Comparison of ENCODE assay signal across 15 cellular contexts in genomic region chr1:225846331-225847310, GRCh38. TPM values are rescaled to one million over a fixed set of nuclear protein-coding genes. Genes with fewer than 3 reads are reported as not detected.
DNase-seq lines count a peak whose midpoint lies in the region; ATAC-seq, FAIRE-seq and TF ChIP-seq lines count a peak whose summit lies in the region.
"Had no signal": no experiment of that assay in that cellular context is flagged by ENCODE, and none has a peak within 500 bp of the region (broad histone marks: within the 10 kb centered on the region; RNA-seq: fewer than 3 reads in every experiment).

No MANE protein-coding gene starts in this region.

- peak overlapping the region; percentile 96 for H3K27ac Mint-ChIP-seq in CD4-positive, alpha-beta T cell
- H3K27ac Mint-ChIP-seq: activated CD8-positive, alpha-beta memory T cell treated with anti-CD3 and anti-CD28 coated beads, Interleukin-2, amount 10 ng/mL, durations not matched to agents 7 days and 5 days; activated naive CD4-positive, alpha-beta T cell treated with anti-CD3 and anti-CD28 coated beads for 36 hours had no signal

- H3K36me3 ChIP-seq in KOPT-K1 (ENCODE audit: insufficient read depth, low read length) (peaks cover 19% of the 10 kb centered on the region), pancreas (peaks cover 0 to 53% (median 36%) of the 10 kb centered on the region in 3 donors)

- H3K27ac ChIP-seq in CD4-positive, alpha-beta T cell (ENCODE audit: low read depth, low read length): peak overlapping the region; percentile 46
- H3K27ac ChIP-seq in KOPT-K1 (ENCODE audit: low read depth, low read length, poor library complexity, severe bottlenecking) (peak overlapping the region; percentile 83), cingulate gyrus (ENCODE audit: low read depth, low read length) (peak overlapping the region; percentile 98), pancreas (peak overlapping the region in 3 of 4 donors; percentile 17 to 54 (median 44))
- H3K27ac ChIP-seq: KMS-11 had no signal

- WGBS in pancreas, 2 donors: 67 to 72% methylated on average over 19 to 20 of the region's 20 CpGs

- ATAC-seq in CD4-positive, alpha-beta T cell (ENCODE audit: poor library complexity): no peak
- ATAC-seq in pancreas: peak in 1 of 4 donors; percentile 3
- ATAC-seq in GM19324 (IDR thresholded peaks at IDR 0.05; ENCODE audit: low FRiP score, unreplicated experiment): no peak

- no peaks in the 10 kb centered on the region for H3K27me3 Mint-ChIP-seq in CD4-positive, alpha-beta T cell
- H3K27me3 Mint-ChIP-seq: activated CD8-positive, alpha-beta memory T cell treated with anti-CD3 and anti-CD28 coated beads, Interleukin-2, amount 10 ng/mL, durations not matched to agents 7 days and 5 days had no signal

- DNase-seq in CD4-positive, alpha-beta T cell: no peak
- DNase-seq in pancreas (peak in 2 of 6 donors; percentile 43 to 64), kidney glomerular epithelial cell (lab: John Stamatoyannopoulos, UW) (no peak), HTR-8/SVneo (ENCODE audit: insufficient read length, low spot score) (no peak), COLO829 (ENCODE audit: low spot score) (no peak)

- H3K9me3 Mint-ChIP-seq in CD4-positive, alpha-beta T cell: no peaks in the 10 kb centered on the region
- H3K9me3 Mint-ChIP-seq: activated naive CD4-positive, alpha-beta T cell treated with anti-CD3 and anti-CD28 coated beads for 36 hours; CD14-positive monocyte had no signal

- H3K4me1 ChIP-seq in pancreas: peaks cover 6 to 18% (median 12%) of the 10 kb centered on the region in 3 donors

- H3K36me3 Mint-ChIP-seq in CD4-positive, alpha-beta T cell (ENCODE audit: low read depth): peaks cover 50% of the 10 kb centered on the region

- no peak overlapping the region for H3K4me3 Mint-ChIP-seq in CD4-positive, alpha-beta T cell
- H3K4me3 Mint-ChIP-seq: activated CD8-positive, alpha-beta memory T cell treated with anti-CD3 and anti-CD28 coated beads, Interleukin-2, amount 10 ng/mL, durations not matched to agents 7 days and 5 days; activated naive CD4-positive, alpha-beta T cell treated with anti-CD3 and anti-CD28 coated beads for 36 hours; CD14-positive monocyte had no signal

- no peaks in the 10 kb centered on the region for H3K9me3 ChIP-seq in CD4-positive, alpha-beta T cell (ENCODE audit: control insufficient read depth, low read length)
- H3K9me3 ChIP-seq in KOPT-K1 (ENCODE audit: insufficient read depth, low read length, poor library complexity, severe bottlenecking) (no peaks in the 10 kb centered on the region), pancreas (no peaks in the 10 kb centered on the region)
- H3K9me3 ChIP-seq: neutrophil had no signal

- intact Hi-C loops in CD4-positive, alpha-beta T cell (cut with DNase I, micrococcal nuclease): loop anchor here in 1 of 2 experiments (10.0 kb wide), 1 partner anchor 292 kb away; no protein-coding TSS in a partner anchor
- intact Hi-C loops in pancreas (cut with DNase I): no loop called here

- no peaks in the 10 kb centered on the region for H3K27me3 ChIP-seq in CD4-positive, alpha-beta T cell (ENCODE audit: control insufficient read depth, insufficient read depth, low read length)
- no peaks in the 10 kb centered on the region for H3K27me3 ChIP-seq in pancreas
- H3K27me3 ChIP-seq: neutrophil had no signal

- POLR2A ChIA-PET in CD4-positive, alpha-beta T cell (lab: Charles Lee): interaction anchor here (0.8 to 1.7 kb wide), 3 partner anchors 36 to 69 kb away, joined by 3 to 6 read pairs (median 5); partner anchors contain the start of genes SRP9 and TMEM63A

- CTCF ChIA-PET in CD4-positive, alpha-beta T cell (lab: Charles Lee): interaction anchor here (1.0 kb wide), 1 partner anchor 64 kb away, joined by 4 read pairs; no protein-coding TSS in a partner anchor

- no peak for TF ChIP-seq CTCF in CD4-positive, alpha-beta T cell (IDR thresholded peaks at IDR 0.05)
- TF ChIP-seq CTCF in pancreas (IDR thresholded peaks at IDR 0.05): no peak

- H3K4me1 Mint-ChIP-seq in CD4-positive, alpha-beta T cell (ENCODE audit: low read depth): peaks cover 59% of the 10 kb centered on the region

- H3K4me3 ChIP-seq in pancreas: no peak overlapping the region

- FAIRE-seq in pancreas (lab: Jason Lieb, UNC): no peak
- FAIRE-seq in HTR-8/SVneo (lab: Jason Lieb, UNC): no peak

RNA-seq across cellular contexts. Expression of gene TMEM63A, which starts 35.6 kb away (rescaled TPM):
- total RNA-seq in CD4-positive, alpha-beta T cell: 100 to 1,000 TPM; 199 to 204 TPM
- total RNA-seq in pancreas: 100 to 1,000 TPM in 1 of 6 donors, 10 to 100 TPM in 5; 56.3 to 124 (median 76.4) TPM
- 100 to 1,000 TPM in 1 of 2 donors, 10 to 100 TPM in 1; 88.9 to 185 TPM for polyA plus RNA-seq in pancreas

RNA-seq across cellular contexts. Expression of gene EPHX1, which starts 36.7 kb away (rescaled TPM):
- total RNA-seq in CD4-positive, alpha-beta T cell: under 1 TPM; 0.34 to 0.47 TPM
- 100 to 1,000 TPM in 5 of 6 donors, 10 to 100 TPM in 1; 87.2 to 168 (median 144) TPM for total RNA-seq in pancreas
- 10 to 100 TPM; 26.1 to 58.0 TPM for polyA plus RNA-seq in pancreas

RNA-seq across cellular contexts. Expression of gene LEFTY1, which starts 42.3 kb away (rescaled TPM):
- total RNA-seq in CD4-positive, alpha-beta T cell: not detected
- 100 to 1,000 TPM in 1 of 6 donors, 10 to 100 TPM in 4, 1 to 10 TPM in 1; 4.1 to 146 (median 55.9) TPM for total RNA-seq in pancreas
- 10 to 100 TPM in 1 of 2 donors, 1 to 10 TPM in 1; 8.4 to 57.6 TPM for polyA plus RNA-seq in pancreas
- total RNA-seq: activated CD8-positive, alpha-beta memory T cell treated with anti-CD3 and anti-CD28 coated beads, Interleukin-2, amount 10 ng/mL, durations not matched to agents 7 days and 5 days; fibroblast of villous mesenchyme; lung microvascular endothelial cell had no signal
- polyA plus RNA-seq: CD14-positive monocyte had no signal

Comparison
In these comparisons a context has a peak if more than half of its experiments do, and no peak if none do; other contexts are left out.
1. H3K27ac ChIP-seq: peak in every context shown above with its lines; median percentile 98 in cingulate gyrus; 83 in KOPT-K1; 46 in CD4-positive, alpha-beta T cell; 44 in pancreas.
2. RNA of gene EPHX1, which starts 36.7 kb away (total RNA-seq): 87.2 to 168 TPM in pancreas; 0.34 to 0.47 TPM in CD4-positive, alpha-beta T cell; every median in the first group is over 10 times any median in the second.
3. RNA of gene LEFTY1, which starts 42.3 kb away (total RNA-seq): 4.1 to 146 TPM in pancreas; not detected in CD4-positive, alpha-beta T cell; every median in the first group is over 4 times any median in the second.